ENCODE assay signal across 9 cellular contexts in the genomic region with DNA sequence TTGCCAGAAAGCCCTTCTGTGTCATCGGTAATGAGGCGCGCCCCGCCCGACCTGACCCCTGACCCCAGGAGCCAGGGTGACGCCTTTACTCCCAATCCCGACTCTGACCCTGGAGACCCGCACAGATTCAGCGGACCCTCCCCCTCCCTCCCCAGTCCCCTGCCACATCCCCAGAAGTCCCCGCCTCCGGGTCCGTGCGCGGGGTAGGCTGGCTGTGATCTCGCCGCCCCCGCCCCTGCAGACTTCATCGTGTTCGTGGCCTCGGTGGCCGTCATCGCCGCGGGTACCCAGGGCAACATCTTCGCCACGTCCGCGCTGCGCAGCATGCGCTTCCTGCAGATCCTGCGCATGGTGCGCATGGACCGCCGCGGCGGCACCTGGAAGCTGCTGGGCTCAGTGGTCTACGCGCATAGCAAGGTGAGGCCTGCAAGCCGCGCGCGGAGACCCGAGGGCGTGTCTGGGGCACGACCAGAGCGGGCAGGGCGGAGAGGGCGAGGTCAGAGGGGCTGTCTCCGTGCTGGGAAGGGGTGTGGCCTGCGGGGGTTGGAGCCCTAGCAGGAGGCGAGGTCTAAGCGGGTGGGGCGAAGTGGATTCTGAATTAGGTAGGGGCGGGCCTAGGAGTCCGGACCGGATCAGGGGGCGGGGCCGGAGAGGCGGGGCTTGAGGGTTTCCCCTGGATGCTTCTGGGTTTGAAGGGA. TPM values are rescaled to one million over a fixed set of nuclear protein-coding genes. Genes with fewer than 3 reads are reported as not detected.
DNase-seq lines count a peak whose midpoint lies in the region; ATAC-seq and TF ChIP-seq lines count a peak whose summit lies in the region.
"Had no signal": no experiment of that assay in that cellular context is flagged by ENCODE, and none has a peak within 500 bp of the region (broad histone marks: within the 10 kb centered on the region; RNA-seq: fewer than 3 reads in every experiment).

No MANE protein-coding gene starts in this region.

- no peaks in the 10 kb centered on the region for H3K36me3 Mint-ChIP-seq in T-helper 2 cell treated with Interferon-gamma antibody and Interleukin-4, amounts not matched to agents 5 μg/mL and 100 μg/mL, for 36 hours (ENCODE audit: low read depth)

- DNase-seq in GM12864 (ENCODE audit: low read depth), result peak; percentile 51
- DNase-seq in T-helper 2 cell treated with Interferon-gamma antibody and Interleukin-4, amounts not matched to agents 5 μg/mL and 100 μg/mL, for 36 hours (ENCODE audit: low spot score), result peak; percentile 83
- DNase-seq in astrocyte of the spinal cord (ENCODE audit: low read depth, low spot score), result no peak
- DNase-seq in left lobe of liver (ENCODE audit: low spot score), result peak; percentile 51
- DNase-seq in stimulated activated CD8-positive, alpha-beta memory T cell treated with anti-CD3 and anti-CD28 coated beads, Interleukin-12 subunit alpha, Interleukin-12 subunit beta, amount 100 ng/mL, for 1 hour (ENCODE audit: low read depth), result peak; percentile 68
- no peak for DNase-seq in midbrain (lab: John Stamatoyannopoulos, UW)
- no peak for DNase-seq in DMS114 treated with DMSO at 0.1 percent for 48 hours (lab: John Stamatoyannopoulos, UW; ENCODE audit: unreplicated experiment)

- H3K4me3 ChIP-seq in GM12864 (ENCODE audit: low read depth, low read length) (peak overlapping the region; percentile 54), astrocyte of the spinal cord (ENCODE audit: low read depth, low read length) (peak overlapping the region; percentile 10)

- TF ChIP-seq CTCF in GM12864 (IDR thresholded peaks at IDR 0.05; ENCODE audit: low read depth, low read length, missing control alignments) (no peak), astrocyte of the spinal cord (IDR thresholded peaks at IDR 0.05; ENCODE audit: low read depth, low read length) (no peak)

- no peaks in the 10 kb centered on the region for H3K9me3 Mint-ChIP-seq in T-helper 2 cell treated with Interferon-gamma antibody and Interleukin-4, amounts not matched to agents 5 μg/mL and 100 μg/mL, for 36 hours

- peak overlapping the region; percentile 69 for H3K27ac Mint-ChIP-seq in T-helper 2 cell treated with Interferon-gamma antibody and Interleukin-4, amounts not matched to agents 5 μg/mL and 100 μg/mL, for 36 hours

- peaks cover 12% of the 10 kb centered on the region for H3K4me1 Mint-ChIP-seq in T-helper 2 cell treated with Interferon-gamma antibody and Interleukin-4, amounts not matched to agents 5 μg/mL and 100 μg/mL, for 36 hours (ENCODE audit: low read depth)

- peak overlapping the region; percentile 73 for H3K4me3 Mint-ChIP-seq in T-helper 2 cell treated with Interferon-gamma antibody and Interleukin-4, amounts not matched to agents 5 μg/mL and 100 μg/mL, for 36 hours

- peaks cover 8% of the 10 kb centered on the region for H3K27me3 Mint-ChIP-seq in T-helper 2 cell treated with Interferon-gamma antibody and Interleukin-4, amounts not matched to agents 5 μg/mL and 100 μg/mL, for 36 hours (ENCODE audit: low read depth)

- ATAC-seq in HG02798 (IDR thresholded peaks at IDR 0.05; ENCODE audit: poor library complexity, unreplicated experiment) (peak; percentile 81), left lobe of liver (peak; percentile 55)

- in situ Hi-C loops in astrocyte of the spinal cord (cut with HindIII; ENCODE audit: low sequenced_read_pairs), result no loop called here

RNA-seq across cellular contexts. Expression of a gene that starts 34.8 kb away (rescaled TPM):
- total RNA-seq in left lobe of liver, result 0.20 TPM
- total RNA-seq: M059J had no signal

RNA-seq across cellular contexts. Expression of a gene that starts 43.8 kb away (rescaled TPM):
- 29.9 TPM for total RNA-seq in left lobe of liver

Comparison
In these comparisons a context has a peak if more than half of its experiments do, and no peak if none do; other contexts are left out.
1. DNase-seq: peak in GM12864 (single experiment), T-helper 2 cell treated with Interferon-gamma antibody and Interleukin-4, amounts not matched to agents 5 μg/mL and 100 μg/mL, for 36 hours (single experiment), left lobe of liver (single experiment) and stimulated activated CD8-positive, alpha-beta memory T cell treated with anti-CD3 and anti-CD28 coated beads, Interleukin-12 subunit alpha, Interleukin-12 subunit beta, amount 100 ng/mL, for 1 hour (single experiment); none in astrocyte of the spinal cord (single experiment), midbrain (single experiment) and DMS114 treated with DMSO at 0.1 percent for 48 hours (single experiment).